ENCODE assay signal across 9 cellular contexts in genomic region chr1:85579619-85580018, GRCh38. TPM values are rescaled to one million over a fixed set of nuclear protein-coding genes. Genes with fewer than 3 reads are reported as not detected.
DNase-seq lines count a peak whose midpoint lies in the region; ATAC-seq and TF ChIP-seq lines count a peak whose summit lies in the region.
"Had no signal": no experiment of that assay in that cellular context is flagged by ENCODE, and none has a peak within 500 bp of the region (broad histone marks: within the 10 kb centered on the region; RNA-seq: fewer than 3 reads in every experiment).

No MANE protein-coding gene starts in this region.

- CTCF ChIA-PET in activated CD8-positive, alpha-beta T cell treated with anti-CD3 and anti-CD28 coated beads, Interleukin-2, amount 10 ng/mL, durations not matched to agents 7 days and 5 days (lab: Charles Lee): interaction anchor here (2.5 kb wide), 1 partner anchor 271 kb away, joined by 8 read pairs; no protein-coding TSS in a partner anchor

- intact Hi-C loops in adrenal gland (cut with DNase I) (loop anchor here (2.0 to 10.0 kb wide), 2 partner anchors 271 to 275 kb away; no protein-coding TSS in a partner anchor), sciatic nerve (cut with DNase I) (loop anchor here (10.0 kb wide), 1 partner anchor 275 kb away; no protein-coding TSS in a partner anchor)

- no peak for ATAC-seq in sciatic nerve
- no peak for ATAC-seq in activated CD8-positive, alpha-beta T cell treated with anti-CD3 and anti-CD28 coated beads, Interleukin-2, amount 10 ng/mL, durations not matched to agents 7 days and 5 days
- ATAC-seq in HG03097 (IDR thresholded peaks at IDR 0.05; ENCODE audit: low FRiP score, unreplicated experiment): no peak
- ATAC-seq: T-helper 17 cell had no signal

- H3K4me3 ChIP-seq in adrenal gland: peak overlapping the region in 1 of 4 donors; percentile 79

- H3K4me3 Mint-ChIP-seq in activated CD8-positive, alpha-beta T cell treated with anti-CD3 and anti-CD28 coated beads, Interleukin-2, amount 10 ng/mL, durations not matched to agents 7 days and 5 days: no peak overlapping the region

- TF ChIP-seq CTCF in adrenal gland (IDR thresholded peaks at IDR 0.05): no peak

- DNase-seq in GM03348 (ENCODE audit: low spot score) (peak; percentile 58), adrenal gland (peak in 4 of 7 donors; percentile 15 to 46 (median 26)), hepatic stellate cell (ENCODE audit: low spot score) (peak; percentile 53), sciatic nerve (ENCODE audit: low spot score) (peak; percentile 66), SIG-M5 treated with dmso at 0.1 percent for 504 hours (lab: John Stamatoyannopoulos, UW; ENCODE audit: unreplicated experiment) (no peak), NCI-H510A treated with DMSO at 0.1 percent for 48 hours (lab: John Stamatoyannopoulos, UW) (no peak)
- DNase-seq in activated CD8-positive, alpha-beta T cell treated with anti-CD3 and anti-CD28 coated beads, Interleukin-2, amount 10 ng/mL, durations not matched to agents 7 days and 5 days: no peak
- DNase-seq: T-helper 17 cell had no signal

- H3K4me1 ChIP-seq in adrenal gland (replicated peaks in 1 of 2): peaks cover 12 to 16% of the 10 kb centered on the region in 2 donors

- no peaks in the 10 kb centered on the region for H3K9me3 ChIP-seq in adrenal gland (replicated peaks in 1 of 3)

- H3K36me3 Mint-ChIP-seq in activated CD8-positive, alpha-beta T cell treated with anti-CD3 and anti-CD28 coated beads, Interleukin-2, amount 10 ng/mL, durations not matched to agents 7 days and 5 days (ENCODE audit: low read depth): peaks cover 2% of the 10 kb centered on the region

- no peaks in the 10 kb centered on the region for H3K27me3 ChIP-seq in adrenal gland

- H3K36me3 ChIP-seq in adrenal gland (replicated peaks in 1 of 2): no peaks in the 10 kb centered on the region

- H3K9me3 Mint-ChIP-seq in activated CD8-positive, alpha-beta T cell treated with anti-CD3 and anti-CD28 coated beads, Interleukin-2, amount 10 ng/mL, durations not matched to agents 7 days and 5 days (ENCODE audit: insufficient read depth): no peaks in the 10 kb centered on the region

- peak overlapping the region in 3 of 5 donors; percentile 9 to 95 (median 89) for H3K27ac ChIP-seq in adrenal gland

- H3K27ac Mint-ChIP-seq in activated CD8-positive, alpha-beta T cell treated with anti-CD3 and anti-CD28 coated beads, Interleukin-2, amount 10 ng/mL, durations not matched to agents 7 days and 5 days: no peak overlapping the region
- H3K27ac Mint-ChIP-seq: T-helper 17 cell had no signal

- peaks cover 71% of the 10 kb centered on the region for H3K27me3 Mint-ChIP-seq in activated CD8-positive, alpha-beta T cell treated with anti-CD3 and anti-CD28 coated beads, Interleukin-2, amount 10 ng/mL, durations not matched to agents 7 days and 5 days (ENCODE audit: low read depth)

- WGBS in adrenal gland, 4 donors: 13 to 23% (median 14%) methylated on average over 9 to 15 of the region's 15 CpGs

- no peak for TF ChIP-seq POLR2A in adrenal gland (IDR thresholded peaks at IDR 0.05)

- H3K4me1 Mint-ChIP-seq in activated CD8-positive, alpha-beta T cell treated with anti-CD3 and anti-CD28 coated beads, Interleukin-2, amount 10 ng/mL, durations not matched to agents 7 days and 5 days (ENCODE audit: low read depth): peaks cover 32% of the 10 kb centered on the region

- POLR2A ChIA-PET in activated CD8-positive, alpha-beta T cell treated with anti-CD3 and anti-CD28 coated beads, Interleukin-2, amount 10 ng/mL, durations not matched to agents 7 days and 5 days (lab: Charles Lee): no interaction called here

RNA-seq across cellular contexts. Expression of gene CCN1, which starts 0.9 kb away (rescaled TPM):
- total RNA-seq in adrenal gland (100 to 1,000 TPM in 2 of 8 donors, 10 to 100 TPM in 6; 17.1 to 152 (median 43.6) TPM), sciatic nerve (137 TPM)
- polyA plus RNA-seq in adrenal gland: 100 to 1,000 TPM in 1 of 3 donors, 10 to 100 TPM in 2; 64.6 to 125 (median 90.4) TPM
- not detected for total RNA-seq in activated CD8-positive, alpha-beta T cell treated with anti-CD3 and anti-CD28 coated beads, Interleukin-2, amount 10 ng/mL, durations not matched to agents 7 days and 5 days
- total RNA-seq: T-helper 17 cell had no signal

Comparison
In these comparisons a context has a peak if more than half of its experiments do, and no peak if none do; other contexts are left out.
1. DNase-seq: peak in GM03348 (single experiment), adrenal gland (4 of 7), hepatic stellate cell (single experiment) and sciatic nerve (single experiment); none in SIG-M5 treated with dmso at 0.1 percent for 504 hours (single experiment), activated CD8-positive, alpha-beta T cell treated with anti-CD3 and anti-CD28 coated beads, Interleukin-2, amount 10 ng/mL, durations not matched to agents 7 days and 5 days (single experiment) and NCI-H510A treated with DMSO at 0.1 percent for 48 hours (single experiment).
2. RNA of gene CCN1, which starts 0.9 kb away (total RNA-seq): 137 TPM in sciatic nerve (single experiment) and 17.1 to 152 TPM in adrenal gland; not detected in activated CD8-positive, alpha-beta T cell treated with anti-CD3 and anti-CD28 coated beads, Interleukin-2, amount 10 ng/mL, durations not matched to agents 7 days and 5 days; every median in the first group is over 10 times any median in the second.